8 cellular contexts compared by ENCODE assay signal in genomic region chr14:25132734-25133422, GRCh38.
DNase-seq lines count a peak whose midpoint lies in the region; ATAC-seq and TF ChIP-seq lines count a peak whose summit lies in the region.

No MANE protein-coding gene starts in this region.

- H3K9me3 ChIP-seq in heart left ventricle, result no peaks in the 10 kb centered on the region

- peaks cover 0 to 47% (median 3%) of the 10 kb centered on the region in 9 donors for H3K27me3 ChIP-seq in heart left ventricle

- no peaks in the 10 kb centered on the region for H3K36me3 Mint-ChIP-seq in activated naive CD4-positive, alpha-beta T cell treated with anti-CD3 and anti-CD28 coated beads, Interleukin-2, amount 10 ng/mL, durations not matched to agents 7 days and 5 days

- CTCF ChIA-PET in activated naive CD4-positive, alpha-beta T cell treated with anti-CD3 and anti-CD28 coated beads, Interleukin-2, amount 10 ng/mL, durations not matched to agents 7 days and 5 days (lab: Charles Lee), result interaction anchor here (0.9 to 4.9 kb wide), 8 partner anchors 15 to 651 kb away, joined by 3 to 34 read pairs (median 4); no protein-coding TSS in a partner anchor

- H3K4me1 ChIP-seq in heart left ventricle, result peaks cover 0 to 6% (median 2%) of the 10 kb centered on the region in 12 donors

- TF ChIP-seq CTCF in heart left ventricle (IDR thresholded peaks at IDR 0.05), result peak; percentile 66 to 94 (median 87)

- H3K4me3 ChIP-seq in heart left ventricle, result peak overlapping the region in 1 of 12 donors; percentile 16

- H3K36me3 ChIP-seq in heart left ventricle, result no peaks in the 10 kb centered on the region

- no peak overlapping the region for H3K4me3 Mint-ChIP-seq in activated naive CD4-positive, alpha-beta T cell treated with anti-CD3 and anti-CD28 coated beads, Interleukin-2, amount 10 ng/mL, durations not matched to agents 7 days and 5 days

- peak; percentile 77 for DNase-seq in EH (ENCODE audit: low read depth)
- peak; percentile 73 for DNase-seq in LoVo (ENCODE audit: low spot score)
- DNase-seq in SHP77 treated with DMSO at 0.1 percent for 48 hours (lab: John Stamatoyannopoulos, UW), result peak; percentile 58
- DNase-seq in activated naive CD4-positive, alpha-beta T cell treated with anti-CD3 and anti-CD28 coated beads, Interleukin-2, amount 10 ng/mL, durations not matched to agents 7 days and 5 days, result peak; percentile 60
- peak; percentile 53 to 76 (median 69) for DNase-seq in heart left ventricle
- peak; percentile 87 for DNase-seq in posterior vena cava (ENCODE audit: low spot score)
- no peak for DNase-seq in effector CD8-positive, alpha-beta T cell (lab: John Stamatoyannopoulos, UW)

- H3K27ac ChIP-seq in heart left ventricle, result no peak overlapping the region

- intact Hi-C loops in heart left ventricle (cut with DNase I) (loop anchor here (1.0 to 10.0 kb wide), 12 partner anchors 81 to 401 kb away; partner anchors contain the start of gene STXBP6 (in 2 of the 10)), posterior vena cava (cut with DNase I) (loop anchor here (10.0 kb wide), 3 partner anchors 88 to 398 kb away; no protein-coding TSS in a partner anchor)

- TF ChIP-seq POLR2A in heart left ventricle (IDR thresholded peaks at IDR 0.05), result no peak

- peaks cover 3% of the 10 kb centered on the region for H3K4me1 Mint-ChIP-seq in activated naive CD4-positive, alpha-beta T cell treated with anti-CD3 and anti-CD28 coated beads, Interleukin-2, amount 10 ng/mL, durations not matched to agents 7 days and 5 days

- 18 to 20% (median 19%) methylated on average over 20 of the region's 20 CpGs for WGBS in heart left ventricle, 4 donors

- no peak overlapping the region for H3K27ac Mint-ChIP-seq in activated naive CD4-positive, alpha-beta T cell treated with anti-CD3 and anti-CD28 coated beads, Interleukin-2, amount 10 ng/mL, durations not matched to agents 7 days and 5 days

- H3K9me3 Mint-ChIP-seq in activated naive CD4-positive, alpha-beta T cell treated with anti-CD3 and anti-CD28 coated beads, Interleukin-2, amount 10 ng/mL, durations not matched to agents 7 days and 5 days, result no peaks in the 10 kb centered on the region

- ATAC-seq in GM21825 (IDR thresholded peaks at IDR 0.05; ENCODE audit: unreplicated experiment) (peak; percentile 89), heart left ventricle (peak; percentile 90 to 97 (median 96))

- peaks cover 12% of the 10 kb centered on the region for H3K27me3 Mint-ChIP-seq in activated naive CD4-positive, alpha-beta T cell treated with anti-CD3 and anti-CD28 coated beads, Interleukin-2, amount 10 ng/mL, durations not matched to agents 7 days and 5 days
